17 cellular contexts compared by ENCODE assay signal in genomic region chr22:44561139-44561840, GRCh38.
"Had no signal": no experiment of that assay in that cellular context is flagged by ENCODE, and none has a peak within 500 bp of the region (broad histone marks: within the 10 kb centered on the region; RNA-seq: fewer than 3 reads in every experiment).

No MANE protein-coding gene starts in this region.

- H3K9me3 Mint-ChIP-seq: dendritic cell treated with granulocyte-macrophage colony-stimulating factor and Interleukin-4, amounts not matched to agents 40 ng/mL and 50 ng/mL, for 4 days; natural killer cell had no signal

- H3K4me3 Mint-ChIP-seq: dendritic cell treated with granulocyte-macrophage colony-stimulating factor and Interleukin-4, amounts not matched to agents 40 ng/mL and 50 ng/mL, for 4 days; mesothelial cell of epicardium; natural killer cell; neural crest cell had no signal

- H3K27me3 ChIP-seq: hepatocyte, uterus had no signal

- H3K4me1 ChIP-seq: esophagus squamous epithelium, stomach, transverse colon, uterus had no signal

- H3K27ac ChIP-seq: esophagus squamous epithelium, hepatocyte, stomach, thoracic aorta, transverse colon, uterus had no signal

- H3K9me3 ChIP-seq: esophagus squamous epithelium, stomach, thoracic aorta, transverse colon had no signal

- H3K4me2 ChIP-seq: hepatocyte had no signal

- H3K27ac Mint-ChIP-seq: dendritic cell treated with granulocyte-macrophage colony-stimulating factor and Interleukin-4, amounts not matched to agents 40 ng/mL and 50 ng/mL, for 4 days; mesothelial cell of epicardium; natural killer cell had no signal

- H3K4me1 Mint-ChIP-seq: mesothelial cell of epicardium, natural killer cell, neural crest cell had no signal

- H3K4me3 ChIP-seq: esophagus squamous epithelium, hepatocyte, stomach, thoracic aorta, transverse colon, uterus had no signal

- ATAC-seq: natural killer cell had no signal

- H3K36me3 ChIP-seq: esophagus squamous epithelium, stomach, thoracic aorta, transverse colon, uterus had no signal

- H2AFZ ChIP-seq: hepatocyte had no signal

- H3K36me3 Mint-ChIP-seq: natural killer cell had no signal

- DNase-seq: esophagus squamous epithelium; foreskin fibroblast; kidney glomerular epithelial cell; natural killer cell; small intestine; stimulated activated CD4-positive, alpha-beta T cell treated with anti-CD3 and anti-CD28 coated beads, Interleukin-12 subunit alpha, Interleukin-12 subunit beta, amount 100 ng/mL, for 4 hours; stimulated activated naive CD4-positive, alpha-beta T cell; stomach; substantia nigra; transverse colon; uterus had no signal

- H3K79me2 ChIP-seq: hepatocyte had no signal

- FAIRE-seq: colon, small intestine had no signal
